Comparison of ENCODE assay signal across 8 cellular contexts in the genomic region with DNA sequence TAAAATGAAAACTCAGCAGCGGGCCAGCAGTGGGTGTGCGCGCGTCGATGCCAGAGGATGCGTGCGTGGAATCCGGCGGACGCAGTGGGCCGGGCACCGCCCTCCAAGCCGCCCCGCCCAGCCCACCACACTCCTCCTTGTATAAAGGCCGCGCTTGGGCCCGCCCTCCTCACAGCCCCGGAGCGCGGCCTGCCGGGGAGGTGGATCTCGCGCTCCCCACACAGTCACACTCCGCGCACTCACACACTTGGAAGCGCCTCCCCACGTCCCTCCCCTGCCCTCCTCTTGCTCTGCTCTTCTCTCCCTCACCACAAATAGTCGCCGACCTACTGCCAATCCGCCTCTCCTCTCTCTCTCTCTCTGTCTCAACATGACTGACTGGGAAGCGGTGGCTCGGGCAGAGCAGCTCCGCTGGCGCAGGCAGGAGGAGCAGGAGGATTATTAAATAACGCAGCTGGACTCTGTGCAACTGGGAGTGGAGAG. TPM values are rescaled to one million over a fixed set of nuclear protein-coding genes. Genes with fewer than 3 reads are reported as not detected.
A peak's percentile ranks its signal among the peaks of the same experiment; 100 is the strongest.
DNase-seq lines count a peak whose midpoint lies in the region; ATAC-seq and TF ChIP-seq lines count a peak whose summit lies in the region.

Gene CCSER1, plus strand, starts transcription at position 172 of the 483 bp plus-strand sequence.

- H3K4me1 Mint-ChIP-seq in CD4-positive, CD25-positive, alpha-beta regulatory T cell = peaks cover 0 to 17% (median 10%) of the 10 kb centered on the region in 4 donors

- H3K36me3 Mint-ChIP-seq in CD4-positive, CD25-positive, alpha-beta regulatory T cell = no peaks in the 10 kb centered on the region
- peaks cover 0 to 12% of the 10 kb centered on the region in 2 donors for H3K36me3 Mint-ChIP-seq in activated naive CD4-positive, alpha-beta T cell treated with anti-CD3 and anti-CD28 coated beads, Interleukin-2, amount 50 U/mL, for 72 hours

- H3K36me3 ChIP-seq in CD4-positive, CD25-positive, alpha-beta regulatory T cell (ENCODE audit: control insufficient read depth, insufficient read depth, low read length) = no peaks in the 10 kb centered on the region
- no peaks in the 10 kb centered on the region; the same call in 1 of the 2 replicates for H3K36me3 ChIP-seq in Panc1 (ENCODE audit: control insufficient read depth, insufficient read depth, low read length)

- no peaks in the 10 kb centered on the region for H3K9me3 ChIP-seq in CD4-positive, CD25-positive, alpha-beta regulatory T cell (ENCODE audit: control insufficient read depth in 2 of 2, low read length in 2 of 2)
- no peaks in the 10 kb centered on the region for H3K9me3 ChIP-seq in Panc1 (ENCODE audit: control insufficient read depth, insufficient read depth, low read depth, low read length)

- TF ChIP-seq CTCF in Panc1 (IDR thresholded peaks at IDR 0.05) = no peak

- peaks cover 0 to 2% (median 0%) of the 10 kb centered on the region in 7 donors for H3K9me3 Mint-ChIP-seq in CD4-positive, CD25-positive, alpha-beta regulatory T cell
- no peaks in the 10 kb centered on the region for H3K9me3 Mint-ChIP-seq in activated naive CD4-positive, alpha-beta T cell treated with anti-CD3 and anti-CD28 coated beads, Interleukin-2, amount 50 U/mL, for 72 hours

- BruUV-seq in Panc1 (replicated peaks; lab: Mats Ljungman, UMichigan) = no TSS peak

- POLR2A ChIA-PET in Panc1 (lab: Charles Lee) = no interaction called here

- H3K4me3 Mint-ChIP-seq in CD4-positive, CD25-positive, alpha-beta regulatory T cell = peak within 1 kb of the TSS in 2 of 4 donors; percentile 55 to 67

- in situ Hi-C loops in Panc1 (cut with HindIII; ENCODE audit: low pct_unique_long_range_greater_than_20kb, low sequenced_read_pairs) = no loop called here

- CTCF ChIA-PET in Panc1 (lab: Charles Lee) = no interaction called here

- H3K27me3 ChIP-seq in CD4-positive, CD25-positive, alpha-beta regulatory T cell (ENCODE audit: control insufficient read depth, insufficient read depth, low read length) = peaks cover 13% of the 10 kb centered on the region
- peaks cover 2% of the 10 kb centered on the region for H3K27me3 ChIP-seq in Panc1 (ENCODE audit: control insufficient read depth, insufficient read depth, low read length)

- ATAC-seq in CD4-positive, CD25-positive, alpha-beta regulatory T cell (ENCODE audit: low read depth in 2 of 2) = peak; percentile 65 to 67
- peak; percentile 65 for ATAC-seq in GM19395 (IDR thresholded peaks at IDR 0.05; ENCODE audit: unreplicated experiment)
- peak; percentile 70 for ATAC-seq in HG03442 (IDR thresholded peaks at IDR 0.05; ENCODE audit: unreplicated experiment)
- peak; percentile 88 for ATAC-seq in Panc1
- peak; percentile 41 to 86 for ATAC-seq in activated naive CD4-positive, alpha-beta T cell treated with anti-CD3 and anti-CD28 coated beads, Interleukin-2, amount 50 U/mL, for 72 hours
- ATAC-seq in Right ventricle myocardium superior (ENCODE audit: poor library complexity) = peak; percentile 96

- no peak within 1 kb of the TSS for H3K27ac ChIP-seq in CD4-positive, CD25-positive, alpha-beta regulatory T cell (ENCODE audit: insufficient read depth, low read length, poor library complexity, severe bottlenecking)
- no peak within 1 kb of the TSS for H3K27ac ChIP-seq in Panc1 (ENCODE audit: low read length)

- intact Hi-C loops in Panc1 (cut with micrococcal nuclease; ENCODE audit: unreplicated experiment) (no loop called here), Right ventricle myocardium superior (cut with DNase I) (no loop called here)

- no peak within 1 kb of the TSS for H3K4me3 ChIP-seq in CD4-positive, CD25-positive, alpha-beta regulatory T cell (ENCODE audit: low read depth, low read length)
- H3K4me3 ChIP-seq in Panc1 (ENCODE audit: low read depth in 2 of 2, low read length in 2 of 2) = peak within 1 kb of the TSS; percentile 37 to 55

- H3K27ac Mint-ChIP-seq in CD4-positive, CD25-positive, alpha-beta regulatory T cell = no peak within 1 kb of the TSS
- H3K27ac Mint-ChIP-seq in activated naive CD4-positive, alpha-beta T cell treated with anti-CD3 and anti-CD28 coated beads, Interleukin-2, amount 50 U/mL, for 72 hours = peak within 1 kb of the TSS in 1 of 2 donors; percentile 41

- peaks cover 39% of the 10 kb centered on the region for H3K27me3 Mint-ChIP-seq in CD4-positive, CD25-positive, alpha-beta regulatory T cell

- H3K4me1 ChIP-seq in CD4-positive, CD25-positive, alpha-beta regulatory T cell (ENCODE audit: control insufficient read depth, insufficient read depth, low read length, poor library complexity, severe bottlenecking) = peaks cover 3% of the 10 kb centered on the region
- no peaks in the 10 kb centered on the region for H3K4me1 ChIP-seq in Panc1 (ENCODE audit: control insufficient read depth, insufficient read depth, low read length)

- DNase-seq in CD4-positive, CD25-positive, alpha-beta regulatory T cell = peak in 2 of 3 donors; percentile 4 to 38
- DNase-seq in Panc1 (ENCODE audit: low read depth, low spot score) (no peak), Right ventricle myocardium superior (peak; percentile 85), nucleus accumbens (lab: John Stamatoyannopoulos, UW) (peak in 52 of 56 donors; percentile 1 to 82 (median 44)), MV-4-11 (lab: John Stamatoyannopoulos, UW) (no peak)
- peak in 1 of 2 donors; percentile 23 for DNase-seq in activated naive CD4-positive, alpha-beta T cell treated with anti-CD3 and anti-CD28 coated beads, Interleukin-2, amount 50 U/mL, for 72 hours (ENCODE audit: low spot score in 2 of 2)

RNA-seq across cellular contexts. Expression of gene CCSER1, which starts in this region (rescaled TPM):
- total RNA-seq in CD4-positive, CD25-positive, alpha-beta regulatory T cell = 0.20 TPM
- under 1 TPM in 1 of 4 donors, not detected in 3; 0.60 TPM for polyA plus RNA-seq in CD4-positive, CD25-positive, alpha-beta regulatory T cell
- 0.05 TPM for total RNA-seq in Panc1 (2021; ENCODE audit: unreplicated experiment)
- not detected for polyA plus RNA-seq in Panc1 (2012; ENCODE audit: insufficient read length)
- total RNA-seq in activated naive CD4-positive, alpha-beta T cell treated with anti-CD3 and anti-CD28 coated beads, Interleukin-2, amount 50 U/mL, for 72 hours = under 1 TPM in 1 of 2 donors, not detected in 1; 0.23 TPM
- total RNA-seq in Right ventricle myocardium superior = 13.8 TPM

Comparison
In these comparisons a context has a peak if more than half of its experiments do, and no peak if none do; other contexts are left out.
1. RNA of gene CCSER1 (total RNA-seq): 13.8 TPM in Right ventricle myocardium superior (single experiment); 0.23 TPM in activated naive CD4-positive, alpha-beta T cell treated with anti-CD3 and anti-CD28 coated beads, Interleukin-2, amount 50 U/mL, for 72 hours, 0.20 TPM in CD4-positive, CD25-positive, alpha-beta regulatory T cell (single experiment) and 0.05 TPM in Panc1 (single experiment); every median in the first group is over 10 times any median in the second.
2. Peak in DNase-seq and ATAC-seq in CD4-positive, CD25-positive, alpha-beta regulatory T cell; RNA of the gene not detected or under 1 TPM.
3. Peak in ATAC-seq and H3K4me3 ChIP-seq in Panc1; RNA of the gene not detected or under 1 TPM.
4. Peak in ATAC-seq in activated naive CD4-positive, alpha-beta T cell treated with anti-CD3 and anti-CD28 coated beads, Interleukin-2, amount 50 U/mL, for 72 hours; RNA of the gene not detected or under 1 TPM.
5. DNase-seq: peak in Right ventricle myocardium superior (single experiment) and nucleus accumbens (52 of 56); none in Panc1 (single experiment) and MV-4-11 (single experiment).
6. Peak in every context shown above with its lines, with median percentiles within 50 percentile points of each other: ATAC-seq.